ENCODE assay signal across 10 cellular contexts in genomic region chr22:24937114-24937513, GRCh38. TPM values are rescaled to one million over a fixed set of nuclear protein-coding genes. Genes with fewer than 3 reads are reported as not detected.
DNase-seq lines count a peak whose midpoint lies in the region; ATAC-seq and TF ChIP-seq lines count a peak whose summit lies in the region.
"Had no signal": no experiment of that assay in that cellular context is flagged by ENCODE, and none has a peak within 500 bp of the region (broad histone marks: within the 10 kb centered on the region; RNA-seq: fewer than 3 reads in every experiment).

No MANE protein-coding gene starts in this region.

- intact Hi-C loops in tibial artery (cut with DNase I; ENCODE audit: low total_unique reads) = no loop called here

- H3K36me3 Mint-ChIP-seq in HFFc6 (ENCODE audit: low read depth) = no peaks in the 10 kb centered on the region

- H3K4me3 Mint-ChIP-seq in HFFc6 = no peak overlapping the region
- H3K4me3 Mint-ChIP-seq: stimulated activated naive CD8-positive, alpha-beta T cell treated with anti-CD3 and anti-CD28 coated beads, Interleukin-15, amount 100 ng/mL, for 72 hours had no signal

- H3K27me3 ChIP-seq in tibial artery = no peaks in the 10 kb centered on the region

- H3K4me3 ChIP-seq in tibial artery = no peak overlapping the region

- DNase-seq in DMS 273 treated with DMSO at 0.1 percent for 48 hours (lab: John Stamatoyannopoulos, UW) (peak; percentile 24), HFFc6 (peak; percentile 22), SKM-1 treated with dmso at 0.1 percent for 144 hours (lab: John Stamatoyannopoulos, UW; ENCODE audit: unreplicated experiment) (peak; percentile 44), iris pigment epithelial cell (ENCODE audit: low read depth) (peak; percentile 45), tibial artery (no peak), NCI-H2081 treated with DMSO at 0.1 percent for 48 hours (lab: John Stamatoyannopoulos, UW) (no peak), HCEC 1CT (no peak)
- DNase-seq: stimulated activated naive CD8-positive, alpha-beta T cell treated with anti-CD3 and anti-CD28 coated beads, Interleukin-15, amount 100 ng/mL, for 72 hours had no signal

- no peak overlapping the region for H3K27ac Mint-ChIP-seq in HFFc6
- H3K27ac Mint-ChIP-seq: stimulated activated naive CD8-positive, alpha-beta T cell treated with anti-CD3 and anti-CD28 coated beads, Interleukin-15, amount 100 ng/mL, for 72 hours had no signal

- peak; percentile 61 for TF ChIP-seq CTCF in HFFc6 (IDR thresholded peaks at IDR 0.05)
- TF ChIP-seq CTCF in tibial artery (IDR thresholded peaks at IDR 0.05) = no peak

- H3K9me3 ChIP-seq in tibial artery = no peaks in the 10 kb centered on the region

- no peak overlapping the region for H3K27ac ChIP-seq in tibial artery

- ATAC-seq in HG02763 (IDR thresholded peaks at IDR 0.05; ENCODE audit: unreplicated experiment) = no peak
- ATAC-seq: stimulated activated naive CD8-positive, alpha-beta T cell treated with anti-CD3 and anti-CD28 coated beads, Interleukin-15, amount 100 ng/mL, for 72 hours had no signal

- no peaks in the 10 kb centered on the region for H3K9me3 Mint-ChIP-seq in HFFc6
- H3K9me3 Mint-ChIP-seq: stimulated activated naive CD8-positive, alpha-beta T cell treated with anti-CD3 and anti-CD28 coated beads, Interleukin-15, amount 100 ng/mL, for 72 hours had no signal

- H3K36me3 ChIP-seq in tibial artery = no peaks in the 10 kb centered on the region

- peaks cover 7% of the 10 kb centered on the region; the same call in 1 of the 2 replicates for H3K27me3 Mint-ChIP-seq in HFFc6 (ENCODE audit: insufficient read depth)

- H3K4me1 ChIP-seq in tibial artery = no peaks in the 10 kb centered on the region

- no peaks in the 10 kb centered on the region for H3K4me1 Mint-ChIP-seq in HFFc6 (ENCODE audit: low read depth)
- H3K4me1 Mint-ChIP-seq: stimulated activated naive CD8-positive, alpha-beta T cell treated with anti-CD3 and anti-CD28 coated beads, Interleukin-15, amount 100 ng/mL, for 72 hours had no signal

RNA-seq across cellular contexts. Expression of gene LHFPL7, which starts 9.4 kb away (rescaled TPM):
- not detected for total RNA-seq in HFFc6 (2021; fragmentation: NEBNext Ultra II Directional; extraction: Animal tissue kit (Norgen Biotek cat#: 25700))
- total RNA-seq: pulmonary artery endothelial cell had no signal

RNA-seq across cellular contexts. Expression of gene KIAA1671, which starts 15.4 kb away (rescaled TPM):
- total RNA-seq in HFFc6 (2021; fragmentation: NEBNext Ultra II Directional; extraction: Animal tissue kit (Norgen Biotek cat#: 25700)) = 1 to 10 TPM; 1.3 to 5.0 (median 1.6) TPM

Comparison
In these comparisons a context has a peak if more than half of its experiments do, and no peak if none do; other contexts are left out.
1. DNase-seq: peak in DMS 273 treated with DMSO at 0.1 percent for 48 hours (single experiment), HFFc6 (single experiment), SKM-1 treated with dmso at 0.1 percent for 144 hours (single experiment) and iris pigment epithelial cell (single experiment); none in tibial artery (0 of 2), NCI-H2081 treated with DMSO at 0.1 percent for 48 hours (single experiment) and HCEC 1CT (single experiment).